ENCODE assay signal across 18 cellular contexts in genomic region chr3:123765475-123766166, GRCh38.
DNase-seq lines count a peak whose midpoint lies in the region; ATAC-seq, FAIRE-seq and TF ChIP-seq lines count a peak whose summit lies in the region.
"Had no signal": no experiment of that assay in that cellular context is flagged by ENCODE, and none has a peak within 500 bp of the region (broad histone marks: within the 10 kb centered on the region; RNA-seq: fewer than 3 reads in every experiment).

No MANE protein-coding gene starts in this region.

- in situ Hi-C loops in IMR-90 (cut with MboI; ENCODE audit: low sequenced_read_pairs) (no loop called here), brain microvascular endothelial cell (cut with HindIII; ENCODE audit: low pct_ligation_motif_present, low sequenced_read_pairs) (no loop called here)

- H4K5ac ChIP-seq in IMR-90 (ENCODE audit: low read depth, low read length) = no peak overlapping the region

- peak overlapping the region; percentile 54 for H3K18ac ChIP-seq in IMR-90 (ENCODE audit: low read depth, low read length)

- H4K8ac ChIP-seq in IMR-90 (ENCODE audit: low read depth in 2 of 2, low read length in 2 of 2) = no peak overlapping the region; a peak in 2 of 4 replicates

- H3K9me3 ChIP-seq in IMR-90 (ENCODE audit: control insufficient read depth, insufficient read depth, low read length) = no peaks in the 10 kb centered on the region; the same call in 1 of the 2 replicates
- H3K9me3 ChIP-seq: esophagus muscularis mucosa had no signal

- H2BK15ac ChIP-seq in IMR-90 (ENCODE audit: low read depth, low read length) = no peak overlapping the region

- peak overlapping the region; percentile 52; the same call in 1 of the 2 replicates for H2BK20ac ChIP-seq in IMR-90 (ENCODE audit: low read depth, low read length)

- H3K56ac ChIP-seq in IMR-90 (ENCODE audit: extremely low read depth, insufficient read depth, low read length) = no peak overlapping the region

- intact Hi-C loops in IMR-90 (cut with micrococcal nuclease) = no loop called here
- intact Hi-C loops in head of caudate nucleus (cut with DNase I) = no loop called here

- TF ChIP-seq CTCF in IMR-90 (conservative IDR thresholded peaks at IDR 0.05; ENCODE audit: low read depth, low read length) = no peak
- no peak for TF ChIP-seq CTCF in brain microvascular endothelial cell (IDR thresholded peaks at IDR 0.05; ENCODE audit: low read depth, low read length, missing control alignments)

- peaks cover 24% of the 10 kb centered on the region for H3K4me1 ChIP-seq in IMR-90 (ENCODE audit: control insufficient read depth, insufficient read depth, low read length)

- H3K79me1 ChIP-seq in IMR-90 (ENCODE audit: low read depth in 1 of 2, low read length in 2 of 2) = peaks cover 22 to 75% of the 10 kb centered on the region in 2 experiments

- no peak overlapping the region for H4K91ac ChIP-seq in IMR-90 (ENCODE audit: insufficient read depth, low read depth, low read length)

- DNase-seq in IMR-90 = peak; percentile 42
- peak; percentile 35 for DNase-seq in brain microvascular endothelial cell
- peak; percentile 68 for DNase-seq in renal cortical epithelial cell (ENCODE audit: low read depth)
- DNase-seq in ecto neural progenitor cell (ENCODE audit: low spot score) = no peak
- no peak for DNase-seq in amygdala (lab: John Stamatoyannopoulos, UW)
- DNase-seq in RCC 7860 (ENCODE audit: low spot score) = no peak
- no peak for DNase-seq in head of caudate nucleus
- DNase-seq: activated CD4-positive, alpha-beta T cell treated with anti-CD3 and anti-CD28 coated beads for 4 hours; DND-41; HCEC 1CT; NCI-H1105; NCI-H2227 treated with DMSO at 0.1 percent for 48 hours; PC-9; stimulated activated CD4-positive, alpha-beta T cell treated with anti-CD3 and anti-CD28 coated beads, Interleukin-4, amount 100 ng/mL, for 24 hours; T-helper 1 cell had no signal

- ATAC-seq in GM18909 (IDR thresholded peaks at IDR 0.05; ENCODE audit: poor library complexity, unreplicated experiment) = peak; percentile 70
- ATAC-seq in IMR-90 (ENCODE audit: low read depth) = no peak

- no peak overlapping the region for H2AFZ ChIP-seq in IMR-90 (replicated peaks; ENCODE audit: low read length, poor library complexity)
- H2AFZ ChIP-seq: PC-9 had no signal

- H2AK9ac ChIP-seq in IMR-90 (replicated peaks; ENCODE audit: low read depth, low read length, poor library complexity) = no peak overlapping the region

- no peak for FAIRE-seq in RCC 7860 (lab: Jason Lieb, UNC)
- FAIRE-seq: colon had no signal

- H2AK5ac ChIP-seq in IMR-90 (ENCODE audit: low read depth, low read length) = no peak overlapping the region

- no peak overlapping the region for H3K9ac ChIP-seq in IMR-90 (ENCODE audit: low read depth, low read length)

- no CpG with 5 or more reads among the region's 4 CpGs for WGBS in IMR-90 (ENCODE audit: extremely low coverage in 2 of 2, insufficient read length in 1 of 2), 2 experiments

- no peak overlapping the region for H3K4me2 ChIP-seq in IMR-90 (ENCODE audit: low read depth, low read length)
- H3K4me2 ChIP-seq: PC-9 had no signal

- H3K27ac ChIP-seq in IMR-90 (ENCODE audit: insufficient read depth, low read length) (peak overlapping the region; percentile 25; the same call in 1 of the 2 replicates), brain microvascular endothelial cell (no peak overlapping the region)
- H3K27ac ChIP-seq: esophagus muscularis mucosa, PC-9 had no signal

- dilution Hi-C loops in IMR-90 (cut with HindIII; ENCODE audit: low sequenced_read_pairs, unreplicated experiment) = no loop called here

- H2BK120ac ChIP-seq in IMR-90 (ENCODE audit: low read depth, low read length) = peak overlapping the region; percentile 32; the same call in 1 of the 2 replicates

- peaks cover 29% of the 10 kb centered on the region for H3K9me1 ChIP-seq in IMR-90 (ENCODE audit: insufficient read depth, low read length)

- H3K4ac ChIP-seq in IMR-90 (ENCODE audit: low read depth, low read length) = no peak overlapping the region

- BruUV-seq in IMR-90 (replicated peaks; lab: Mats Ljungman, UMichigan) = no TSS peak

- TF ChIP-seq POLR2A in IMR-90 (IDR thresholded peaks at IDR 0.05; ENCODE audit: low read depth, low read length) = no peak

- no peak overlapping the region for H3K14ac ChIP-seq in IMR-90 (replicated peaks; ENCODE audit: low read depth, low read length)

- H3K36me3 ChIP-seq in IMR-90 (ENCODE audit: control insufficient read depth, insufficient read depth, low read length) (peaks cover 39% of the 10 kb centered on the region), brain microvascular endothelial cell (replicated peaks) (no peaks in the 10 kb centered on the region)
- H3K36me3 ChIP-seq: esophagus muscularis mucosa had no signal

- POLR2A ChIA-PET in IMR-90 (lab: Charles Lee; ENCODE audit: unreplicated experiment) = no interaction called here

- H3K4me3 ChIP-seq in IMR-90 (ENCODE audit: insufficient read depth, low read depth, low read length) (no peak overlapping the region), brain microvascular endothelial cell (ENCODE audit: low read depth, low read length) (no peak overlapping the region)
- H3K4me3 ChIP-seq: esophagus muscularis mucosa, PC-9 had no signal

- CTCF ChIA-PET in IMR-90 (lab: Yijun Ruan, JAX) = no interaction called here

- H3K23ac ChIP-seq in IMR-90 (ENCODE audit: low read depth, low read length) = no peak overlapping the region; the same call in 1 of the 2 replicates

- no peaks in the 10 kb centered on the region for H4K20me1 ChIP-seq in IMR-90 (ENCODE audit: insufficient read depth, low read length)

- peak overlapping the region; percentile 75 for H2BK5ac ChIP-seq in IMR-90 (ENCODE audit: low read depth, low read length, poor library complexity, severe bottlenecking)

- H3K27me3 ChIP-seq in IMR-90 (ENCODE audit: control insufficient read depth, insufficient read depth, low read length) (no peaks in the 10 kb centered on the region), brain microvascular endothelial cell (replicated peaks) (no peaks in the 10 kb centered on the region)
- H3K27me3 ChIP-seq: esophagus muscularis mucosa had no signal

- TF ChIP-seq RAD21 in IMR-90 (IDR thresholded peaks at IDR 0.05; ENCODE audit: low read length) = no peak

TF ChIP-seq in IMR-90, 13 proteins besides CTCF, POLR2A, EP300 and RAD21:
- TF ChIP-seq MXI1 (IDR thresholded peaks at IDR 0.05; ENCODE audit: borderline replicate concordance, low read depth, low read length) (no peak), MAFK (IDR thresholded peaks at IDR 0.05; ENCODE audit: low read depth, low read length) (peak; percentile 28; the same call in 1 of the 2 replicates), CEBPB (IDR thresholded peaks at IDR 0.05; ENCODE audit: low read depth, low read length) (peak; percentile 63), BHLHE40 (IDR thresholded peaks at IDR 0.05; ENCODE audit: low read depth, low read length) (no peak), RCOR1 (IDR thresholded peaks at IDR 0.05; ENCODE audit: insufficient replicate concordance, low read length) (no peak)

Comparison
In these comparisons a context has a peak if more than half of its experiments do, and no peak if none do; other contexts are left out.
1. DNase-seq: peak in IMR-90 (single experiment), brain microvascular endothelial cell (single experiment) and renal cortical epithelial cell (single experiment); none in ecto neural progenitor cell (single experiment), amygdala (0 of 56), RCC 7860 (single experiment) and head of caudate nucleus (0 of 42).